13 cellular contexts compared by ENCODE assay signal in genomic region chr5:169545762-169546161, GRCh38. TPM values are rescaled to one million over a fixed set of nuclear protein-coding genes. Genes with fewer than 3 reads are reported as not detected.
DNase-seq lines count a peak whose midpoint lies in the region; ATAC-seq and TF ChIP-seq lines count a peak whose summit lies in the region.
"Had no signal": no experiment of that assay in that cellular context is flagged by ENCODE, and none has a peak within 500 bp of the region (broad histone marks: within the 10 kb centered on the region; RNA-seq: fewer than 3 reads in every experiment).

No MANE protein-coding gene starts in this region.

- peak; percentile 11 for DNase-seq in stimulated activated CD4-positive, alpha-beta T cell treated with anti-CD3 and anti-CD28 coated beads, Interleukin-15, amount 100 ng/mL, for 24 hours
- no peak for DNase-seq in stimulated activated CD4-positive, alpha-beta T cell treated with anti-CD3 and anti-CD28 coated beads, Interleukin-4, amount 100 ng/mL, for 4 hours
- DNase-seq in iPS-NIHi11 (ENCODE audit: low spot score) (no peak), head of caudate nucleus (no peak), prostate gland (ENCODE audit: low spot score) (no peak)
- DNase-seq: activated effector memory CD4-positive, alpha-beta T cell treated with anti-CD3 and anti-CD28 coated beads, Interleukin-2, amount 50 U/mL, for 16 hours; islet precursor cell; NCI-H1092; NCI-H524 had no signal

- H3K9me3 Mint-ChIP-seq in activated T-helper 17 cell treated with anti-CD3 and anti-CD28 coated beads, Interleukin-2, amount 50 U/mL, for 72 hours, result no peaks in the 10 kb centered on the region

- ATAC-seq in HG02870 (IDR thresholded peaks at IDR 0.05; ENCODE audit: unreplicated experiment) (peak; percentile 62), HG02981 (IDR thresholded peaks at IDR 0.05; ENCODE audit: unreplicated experiment) (no peak)
- ATAC-seq in activated T-helper 17 cell treated with anti-CD3 and anti-CD28 coated beads, Interleukin-2, amount 50 U/mL, for 72 hours (replicated peaks), result peak; percentile 100

- no peaks in the 10 kb centered on the region for H3K36me3 Mint-ChIP-seq in activated T-helper 17 cell treated with anti-CD3 and anti-CD28 coated beads, Interleukin-2, amount 50 U/mL, for 72 hours (ENCODE audit: low read depth)

- H3K4me3 Mint-ChIP-seq in activated T-helper 17 cell treated with anti-CD3 and anti-CD28 coated beads, Interleukin-2, amount 50 U/mL, for 72 hours, result no peak overlapping the region

- intact Hi-C loops in head of caudate nucleus (cut with DNase I), result no loop called here
- intact Hi-C loops in prostate gland (cut with DNase I), result loop anchor here (5.0 to 10.0 kb wide), 2 partner anchors 241 to 558 kb away; partner anchors contain the start of gene SLIT3

- TF ChIP-seq POLR2A in prostate gland (IDR thresholded peaks at IDR 0.05), result no peak

- H3K4me1 Mint-ChIP-seq in activated T-helper 17 cell treated with anti-CD3 and anti-CD28 coated beads, Interleukin-2, amount 50 U/mL, for 72 hours, result no peaks in the 10 kb centered on the region

- TF ChIP-seq CTCF in prostate gland (IDR thresholded peaks at IDR 0.05), result no peak

- peaks cover 27% of the 10 kb centered on the region for H3K27me3 Mint-ChIP-seq in activated T-helper 17 cell treated with anti-CD3 and anti-CD28 coated beads, Interleukin-2, amount 50 U/mL, for 72 hours

- H3K4me1 ChIP-seq in prostate gland (replicated peaks), result no peaks in the 10 kb centered on the region

- H3K36me3 ChIP-seq in prostate gland, result no peaks in the 10 kb centered on the region
- H3K36me3 ChIP-seq: BLaER1 had no signal

- H3K4me3 ChIP-seq in prostate gland, result no peak overlapping the region
- H3K4me3 ChIP-seq: BLaER1 had no signal

- no peaks in the 10 kb centered on the region for H3K9me3 ChIP-seq in prostate gland

- no peak overlapping the region for H3K27ac ChIP-seq in prostate gland
- H3K27ac ChIP-seq: BLaER1 had no signal

- no peak overlapping the region for H3K27ac Mint-ChIP-seq in activated T-helper 17 cell treated with anti-CD3 and anti-CD28 coated beads, Interleukin-2, amount 50 U/mL, for 72 hours

- H3K27me3 ChIP-seq in prostate gland (replicated peaks; ENCODE audit: insufficient read depth), result no peaks in the 10 kb centered on the region
- H3K27me3 ChIP-seq: BLaER1 had no signal

- WGBS in prostate gland, result 90% methylated on average over 1 of the region's 1 CpG

RNA-seq across cellular contexts. Expression of gene SPDL1, which starts 37.8 kb away (rescaled TPM):
- total RNA-seq in activated T-helper 17 cell treated with anti-CD3 and anti-CD28 coated beads, Interleukin-2, amount 50 U/mL, for 72 hours, result 10 to 100 TPM; 22.8 to 38.4 TPM
- 10 to 100 TPM in 1 of 2 donors, 1 to 10 TPM in 1; 9.0 to 12.6 TPM for total RNA-seq in prostate gland
